Comparison of ENCODE assay signal across 10 cellular contexts in genomic region chr1:51284487-51284954, GRCh38. TPM values are rescaled to one million over a fixed set of nuclear protein-coding genes. Genes with fewer than 3 reads are reported as not detected.
A peak's percentile ranks its signal among the peaks of the same experiment; 100 is the strongest.
DNase-seq lines count a peak whose midpoint lies in the region; ATAC-seq and TF ChIP-seq lines count a peak whose summit lies in the region.
"Had no signal": no experiment of that assay in that cellular context is flagged by ENCODE, and none has a peak within 500 bp of the region (broad histone marks: within the 10 kb centered on the region; RNA-seq: fewer than 3 reads in every experiment).

No MANE protein-coding gene starts in this region.

- H3K27me3 ChIP-seq in cardiac muscle cell, result no peaks in the 10 kb centered on the region

- TF ChIP-seq CTCF in cardiac muscle cell (IDR thresholded peaks at IDR 0.05; ENCODE audit: low read depth, low read length) (no peak), lower leg skin (IDR thresholded peaks at IDR 0.05) (no peak)

- no peaks in the 10 kb centered on the region for H3K9me3 Mint-ChIP-seq in activated T-cell treated with anti-CD3 and anti-CD28 coated beads, Interleukin-2, amount 50 U/mL, for 24 hours
- H3K9me3 Mint-ChIP-seq: central memory CD8-positive, alpha-beta T cell; IgD-negative memory B cell had no signal

- peaks cover 3% of the 10 kb centered on the region for H3K36me3 Mint-ChIP-seq in activated T-cell treated with anti-CD3 and anti-CD28 coated beads, Interleukin-2, amount 50 U/mL, for 24 hours (ENCODE audit: low read depth)
- H3K36me3 Mint-ChIP-seq: IgD-negative memory B cell had no signal

- H3K27ac Mint-ChIP-seq in activated T-cell treated with anti-CD3 and anti-CD28 coated beads, Interleukin-2, amount 50 U/mL, for 24 hours, result no peak overlapping the region

- H3K4me1 ChIP-seq in cardiac muscle cell (ENCODE audit: low read depth), result peaks cover 10% of the 10 kb centered on the region

- peak; percentile 56 for ATAC-seq in GM18868 (IDR thresholded peaks at IDR 0.05; ENCODE audit: unreplicated experiment)
- ATAC-seq in HG02588 (IDR thresholded peaks at IDR 0.05; ENCODE audit: unreplicated experiment), result peak; percentile 34

- TF ChIP-seq POLR2A in lower leg skin (IDR thresholded peaks at IDR 0.05), result no peak

- intact Hi-C loops in lower leg skin (cut with DNase I; ENCODE audit: low total_unique reads), result no loop called here

- H3K4me3 ChIP-seq in cardiac muscle cell (no peak overlapping the region), lower leg skin (ENCODE audit: low read depth, poor library complexity, severe bottlenecking) (no peak overlapping the region)

- no peak overlapping the region for H3K4me3 Mint-ChIP-seq in activated T-cell treated with anti-CD3 and anti-CD28 coated beads, Interleukin-2, amount 50 U/mL, for 24 hours
- H3K4me3 Mint-ChIP-seq: central memory CD8-positive, alpha-beta T cell had no signal

- H3K27ac ChIP-seq in cardiac muscle cell, result peak overlapping the region; percentile 18

- no peaks in the 10 kb centered on the region for H3K27me3 Mint-ChIP-seq in activated T-cell treated with anti-CD3 and anti-CD28 coated beads, Interleukin-2, amount 50 U/mL, for 24 hours
- H3K27me3 Mint-ChIP-seq: central memory CD8-positive, alpha-beta T cell had no signal

- H3K4me1 Mint-ChIP-seq in activated T-cell treated with anti-CD3 and anti-CD28 coated beads, Interleukin-2, amount 50 U/mL, for 24 hours (ENCODE audit: low read depth), result peaks cover 28% of the 10 kb centered on the region
- H3K4me1 Mint-ChIP-seq: central memory CD8-positive, alpha-beta T cell had no signal

- DNase-seq in NCI-H2029 (lab: John Stamatoyannopoulos, UW), result peak; percentile 99
- peak; percentile 51 to 68 for DNase-seq in cardiac muscle cell (ENCODE audit: low read depth in 1 of 2, low spot score in 1 of 2)
- DNase-seq in NCI-H1436 treated with DMSO at 0.1 percent for 48 hours (lab: John Stamatoyannopoulos, UW), result no peak
- DNase-seq in activated T-cell treated with anti-CD3 and anti-CD28 coated beads, Interleukin-2, amount 50 U/mL, for 24 hours, result no peak
- no peak for DNase-seq in lower leg skin (ENCODE audit: low spot score in 2 of 2)
- DNase-seq in NOMO-1 treated with dmso at 0.1 percent for 144 hours (lab: John Stamatoyannopoulos, UW; ENCODE audit: unreplicated experiment), result no peak

- no peaks in the 10 kb centered on the region for H3K36me3 ChIP-seq in cardiac muscle cell

- H3K9me3 ChIP-seq in cardiac muscle cell (ENCODE audit: low read depth), result no peaks in the 10 kb centered on the region

RNA-seq across cellular contexts. Expression of gene TTC39A, which starts 45.8 kb away (rescaled TPM):
- total RNA-seq in cardiac muscle cell, result 13.5 and 15.6 TPM in 2 replicates
- polyA plus RNA-seq in cardiac muscle cell, result 8.1 and 11.4 TPM in 2 replicates
- 10 to 100 TPM; 12.2 to 16.5 (median 15.3) TPM for total RNA-seq in lower leg skin
- polyA plus RNA-seq: IgD-negative memory B cell had no signal

RNA-seq across cellular contexts. Expression of gene RNF11, which starts 48.4 kb away (rescaled TPM):
- total RNA-seq in cardiac muscle cell (58.8 and 78.3 TPM in 2 replicates), lower leg skin (10 to 100 TPM; 65.4 to 95.3 (median 81.6) TPM)
- polyA plus RNA-seq in cardiac muscle cell, result 64.2 and 65.0 TPM in 2 replicates

Comparison
In these comparisons a context has a peak if more than half of its experiments do, and no peak if none do; other contexts are left out.
1. DNase-seq: peak in NCI-H2029 (single experiment) and cardiac muscle cell (2 of 2); none in NCI-H1436 treated with DMSO at 0.1 percent for 48 hours (single experiment), activated T-cell treated with anti-CD3 and anti-CD28 coated beads, Interleukin-2, amount 50 U/mL, for 24 hours (single experiment), lower leg skin (0 of 2) and NOMO-1 treated with dmso at 0.1 percent for 144 hours (single experiment).